Comparison of ENCODE assay signal across 8 cellular contexts in genomic region chr17:76497979-76498885, GRCh38. TPM values are rescaled to one million over a fixed set of nuclear protein-coding genes. Genes with fewer than 3 reads are reported as not detected.
DNase-seq lines count a peak whose midpoint lies in the region; ATAC-seq and TF ChIP-seq lines count a peak whose summit lies in the region.

No MANE protein-coding gene starts in this region.

- peak overlapping the region; percentile 36 for H3K27ac Mint-ChIP-seq in stimulated activated naive CD8-positive, alpha-beta T cell treated with anti-CD3 and anti-CD28 coated beads, Interleukin-15, Interleukin-2, amounts not matched to agents 100 ng/mL and 50 ng/mL, for 24 hours

- H3K36me3 Mint-ChIP-seq in stimulated activated naive CD8-positive, alpha-beta T cell treated with anti-CD3 and anti-CD28 coated beads, Interleukin-15, Interleukin-2, amounts not matched to agents 100 ng/mL and 50 ng/mL, for 24 hours (ENCODE audit: low read depth) = peaks cover 8% of the 10 kb centered on the region

- H3K36me3 ChIP-seq in mucosa of descending colon (ENCODE audit: low read depth) = no peaks in the 10 kb centered on the region

- H3K4me1 Mint-ChIP-seq in stimulated activated naive CD8-positive, alpha-beta T cell treated with anti-CD3 and anti-CD28 coated beads, Interleukin-15, Interleukin-2, amounts not matched to agents 100 ng/mL and 50 ng/mL, for 24 hours (ENCODE audit: low read depth) = peaks cover 75% of the 10 kb centered on the region

- peaks cover 42% of the 10 kb centered on the region for H3K4me1 ChIP-seq in mucosa of descending colon (ENCODE audit: low read depth)

- intact Hi-C loops in mucosa of descending colon (cut with DNase I, micrococcal nuclease) = no loop called here

- H3K4me3 ChIP-seq in mucosa of descending colon = no peak overlapping the region

- H3K27me3 Mint-ChIP-seq in stimulated activated naive CD8-positive, alpha-beta T cell treated with anti-CD3 and anti-CD28 coated beads, Interleukin-15, Interleukin-2, amounts not matched to agents 100 ng/mL and 50 ng/mL, for 24 hours = no peaks in the 10 kb centered on the region

- H3K9me3 Mint-ChIP-seq in stimulated activated naive CD8-positive, alpha-beta T cell treated with anti-CD3 and anti-CD28 coated beads, Interleukin-15, Interleukin-2, amounts not matched to agents 100 ng/mL and 50 ng/mL, for 24 hours = no peaks in the 10 kb centered on the region

- H3K9me3 ChIP-seq in mucosa of descending colon = no peaks in the 10 kb centered on the region

- no peak for ATAC-seq in stimulated activated naive CD8-positive, alpha-beta T cell treated with anti-CD3 and anti-CD28 coated beads, Interleukin-15, Interleukin-2, amounts not matched to agents 100 U/mL and 50 U/mL, for 24 hours
- ATAC-seq in mucosa of descending colon = peak; percentile 28
- no peak for ATAC-seq in GM21825 (IDR thresholded peaks at IDR 0.05; ENCODE audit: unreplicated experiment)
- no peak for ATAC-seq in HG03039 (IDR thresholded peaks at IDR 0.05; ENCODE audit: unreplicated experiment)

- DNase-seq in stimulated activated naive CD8-positive, alpha-beta T cell treated with anti-CD3 and anti-CD28 coated beads, Interleukin-15, Interleukin-2, amounts not matched to agents 100 U/mL and 50 U/mL, for 24 hours = no peak
- peak; percentile 62 to 84 for DNase-seq in SHP77 (lab: John Stamatoyannopoulos, UW)
- peak; percentile 61 for DNase-seq in epidermal melanocyte (ENCODE audit: insufficient read length, low spot score)
- DNase-seq in mucosa of descending colon = peak; percentile 59 to 82 (median 74)
- DNase-seq in ureter (ENCODE audit: low spot score) = peak; percentile 75

- H3K4me3 Mint-ChIP-seq in stimulated activated naive CD8-positive, alpha-beta T cell treated with anti-CD3 and anti-CD28 coated beads, Interleukin-15, Interleukin-2, amounts not matched to agents 100 ng/mL and 50 ng/mL, for 24 hours = peak overlapping the region; percentile 85

- no peak for TF ChIP-seq CTCF in mucosa of descending colon (IDR thresholded peaks at IDR 0.05)

RNA-seq across cellular contexts. Expression of gene RHBDF2, which starts 3.0 kb away (rescaled TPM):
- total RNA-seq in mucosa of descending colon (10 to 100 TPM; 11.2 to 20.8 (median 18.9) TPM), ureter (41.6 TPM)

RNA-seq across cellular contexts. Expression of gene AANAT, which starts 30.8 kb away (rescaled TPM):
- total RNA-seq in mucosa of descending colon (not detected), ureter (not detected)

RNA-seq across cellular contexts. Expression of gene CYGB, which starts 39.3 kb away (rescaled TPM):
- total RNA-seq in mucosa of descending colon = 10 to 100 TPM; 10.6 to 24.0 (median 15.1) TPM
- total RNA-seq in ureter = 24.6 TPM

RNA-seq across cellular contexts. Expression of gene PRCD, which starts 41.6 kb away (rescaled TPM):
- total RNA-seq in mucosa of descending colon = 1 to 10 TPM; 1.0 to 4.8 (median 1.6) TPM
- 11.5 TPM for total RNA-seq in ureter

RNA-seq across cellular contexts. Expression of gene UBE2O, which starts 45.3 kb away (rescaled TPM):
- total RNA-seq in mucosa of descending colon (10 to 100 TPM; 16.2 to 25.0 (median 19.0) TPM), ureter (30.3 TPM)
